Comparison of ENCODE assay signal across 1 cellular context in genomic region chr1:32393832-32394140, GRCh38.
TF ChIP-seq lines count a peak whose summit lies in the region.

No MANE protein-coding gene starts in this region.

TF ChIP-seq in A549, 52 proteins besides CTCF, POLR2A, EP300 and RAD21 (continued from another document):
- TF ChIP-seq ELK1 (IDR thresholded peaks at IDR 0.05; ENCODE audit: low read depth, low read length): no peak
- no peak for TF ChIP-seq NPAS2 (CRISPR knock-in tag; IDR thresholded peaks at IDR 0.05; ENCODE audit: borderline replicate concordance)
- no peak for TF ChIP-seq BCL3 (IDR thresholded peaks at IDR 0.05)
- no peak for TF ChIP-seq KDM1A (IDR thresholded peaks at IDR 0.05; ENCODE audit: low read depth)
- no peak for TF ChIP-seq MYC (IDR thresholded peaks at IDR 0.05; ENCODE audit: borderline replicate concordance, low read length)
- no peak for TF ChIP-seq POLR2AphosphoS2 (conservative IDR thresholded peaks at IDR 0.05; ENCODE audit: low read length)
- TF ChIP-seq ZSCAN20 (CRISPR knock-in tag; IDR thresholded peaks at IDR 0.05): no peak
- TF ChIP-seq GATA3 (IDR thresholded peaks at IDR 0.05; ENCODE audit: borderline replicate concordance): no peak
- TF ChIP-seq TFCP2L1 (CRISPR knock-in tag; IDR thresholded peaks at IDR 0.05): no peak
- no peak for TF ChIP-seq CHD2 (IDR thresholded peaks at IDR 0.05; ENCODE audit: low read length, partially characterized antibody)
